In the genomic region with DNA sequence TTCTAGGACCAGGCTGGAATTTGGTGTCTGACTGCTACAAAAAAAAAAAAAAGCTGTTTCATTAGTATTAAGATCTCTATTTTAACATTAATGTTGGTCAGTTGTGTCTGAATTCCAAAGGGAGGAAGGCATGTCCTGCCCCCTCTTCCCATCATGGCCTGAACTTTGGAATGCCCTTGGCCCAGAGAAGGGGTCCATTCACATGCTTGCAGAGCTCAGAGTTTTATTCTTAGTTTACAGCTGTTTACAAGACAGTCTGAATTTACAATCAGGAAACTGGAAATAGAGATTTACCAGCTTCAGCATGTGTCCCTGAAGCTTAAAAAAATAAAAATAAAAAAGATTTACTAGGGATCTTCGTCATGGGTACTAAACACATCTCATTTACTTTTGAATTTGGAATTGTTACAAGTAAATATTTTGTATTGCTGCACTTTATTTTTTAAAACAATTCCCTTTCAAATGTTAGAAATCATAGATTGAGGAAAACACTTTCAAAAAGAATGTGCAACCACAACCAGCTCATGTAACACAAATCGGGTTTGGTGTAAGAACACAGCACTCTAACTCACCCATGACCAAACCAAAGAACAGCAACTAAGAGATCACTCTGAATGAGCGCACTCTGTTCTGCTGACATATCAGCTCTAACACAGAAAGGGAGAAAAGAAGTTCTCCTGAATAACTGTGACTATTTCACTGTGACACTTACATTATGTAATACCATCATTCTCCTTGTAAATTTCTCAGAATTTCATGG, we compare ENCODE assay signal across 1 cellular context.
A peak's percentile ranks its signal among the peaks of the same experiment; 100 is the strongest.
TF ChIP-seq lines count a peak whose summit lies in the region.

No MANE protein-coding gene starts in this region.

TF ChIP-seq in HepG2, 621 proteins besides CTCF, POLR2A, EP300 and RAD21 (continued from another document):
- TF ChIP-seq, protein P1, sequence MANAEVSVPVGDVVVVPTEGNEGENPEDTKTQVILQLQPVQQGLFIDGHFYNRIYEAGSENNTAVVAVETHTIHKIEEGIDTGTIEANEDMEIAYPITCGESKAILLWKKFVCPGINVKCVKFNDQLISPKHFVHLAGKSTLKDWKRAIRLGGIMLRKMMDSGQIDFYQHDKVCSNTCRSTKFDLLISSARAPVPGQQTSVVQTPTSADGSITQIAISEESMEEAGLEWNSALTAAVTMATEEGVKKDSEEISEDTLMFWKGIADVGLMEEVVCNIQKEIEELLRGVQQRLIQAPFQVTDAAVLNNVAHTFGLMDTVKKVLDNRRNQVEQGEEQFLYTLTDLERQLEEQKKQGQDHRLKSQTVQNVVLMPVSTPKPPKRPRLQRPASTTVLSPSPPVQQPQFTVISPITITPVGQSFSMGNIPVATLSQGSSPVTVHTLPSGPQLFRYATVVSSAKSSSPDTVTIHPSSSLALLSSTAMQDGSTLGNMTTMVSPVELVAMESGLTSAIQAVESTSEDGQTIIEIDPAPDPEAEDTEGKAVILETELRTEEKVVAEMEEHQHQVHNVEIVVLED (CRISPR knock-in tag; IDR thresholded peaks at IDR 0.05; ENCODE audit: borderline replicate concordance), result no peak
- TF ChIP-seq RFXANK (CRISPR knock-in tag; IDR thresholded peaks at IDR 0.05) (no peak), GATAD2A (CRISPR knock-in tag; IDR thresholded peaks at IDR 0.05) (peak; percentile 50; the same call in 1 of the 2 replicates), ZNF747 (CRISPR knock-in tag; IDR thresholded peaks at IDR 0.05; ENCODE audit: borderline replicate concordance) (no peak), PAX8 (CRISPR knock-in tag; IDR thresholded peaks at IDR 0.05; ENCODE audit: borderline replicate concordance) (no peak), CBX2 (IDR thresholded peaks at IDR 0.05; ENCODE audit: low read depth, low read length) (no peak), CBX2 (CRISPR knock-in tag; IDR thresholded peaks at IDR 0.05; ENCODE audit: low read depth) (no peak), NR2F6 (IDR thresholded peaks at IDR 0.05) (no peak), NR2F6 (CRISPR knock-in tag; IDR thresholded peaks at IDR 0.05) (0 out of 2 replicates have a peak, but pooled peaks have one; percentile 14), ZNF577 (CRISPR knock-in tag; IDR thresholded peaks at IDR 0.05; ENCODE audit: borderline replicate concordance, low read depth) (no peak), HOXD1 (CRISPR knock-in tag; IDR thresholded peaks at IDR 0.05) (no peak), IKZF4 (CRISPR knock-in tag; IDR thresholded peaks at IDR 0.05; ENCODE audit: borderline replicate concordance, low read depth, not compliant biosample characterization) (no peak), ZFAT (CRISPR knock-in tag; conservative IDR thresholded peaks at IDR 0.05) (no peak), TBX3 (IDR thresholded peaks at IDR 0.05; ENCODE audit: borderline replicate concordance) (no peak), BCL6 (CRISPR knock-in tag; IDR thresholded peaks at IDR 0.05) (0 out of 2 replicates have a peak, but pooled peaks have one; percentile 8), SSRP1 (CRISPR knock-in tag; IDR thresholded peaks at IDR 0.05) (no peak), KAT7 (CRISPR knock-in tag; IDR thresholded peaks at IDR 0.05; ENCODE audit: borderline replicate concordance) (no peak), NKX3-1 (CRISPR knock-in tag; IDR thresholded peaks at IDR 0.05) (no peak), NCOA5 (CRISPR knock-in tag; IDR thresholded peaks at IDR 0.05) (no peak), FOXO1 (CRISPR knock-in tag; IDR thresholded peaks at IDR 0.05) (peak; percentile 17; the same call in 1 of the 2 replicates), ZNF230 (CRISPR knock-in tag; IDR thresholded peaks at IDR 0.05) (no peak), NCOA2 (CRISPR knock-in tag; IDR thresholded peaks at IDR 0.05) (0 out of 2 replicates have a peak, but pooled peaks have one; percentile 14), PCBP2 (optimal IDR thresholded peaks at IDR 0.05; ENCODE audit: low read depth, low read length, poor library complexity, severe bottlenecking) (no peak), ZNF850 (CRISPR knock-in tag; conservative IDR thresholded peaks at IDR 0.05) (no peak), ZNF644 (CRISPR knock-in tag; IDR thresholded peaks at IDR 0.05; ENCODE audit: low read depth) (peak; percentile 59; the same call in 1 of the 2 replicates), RARA (CRISPR knock-in tag; IDR thresholded peaks at IDR 0.05) (0 out of 2 replicates have a peak, but pooled peaks have one; percentile 32)
- TF ChIP-seq, protein P2, sequence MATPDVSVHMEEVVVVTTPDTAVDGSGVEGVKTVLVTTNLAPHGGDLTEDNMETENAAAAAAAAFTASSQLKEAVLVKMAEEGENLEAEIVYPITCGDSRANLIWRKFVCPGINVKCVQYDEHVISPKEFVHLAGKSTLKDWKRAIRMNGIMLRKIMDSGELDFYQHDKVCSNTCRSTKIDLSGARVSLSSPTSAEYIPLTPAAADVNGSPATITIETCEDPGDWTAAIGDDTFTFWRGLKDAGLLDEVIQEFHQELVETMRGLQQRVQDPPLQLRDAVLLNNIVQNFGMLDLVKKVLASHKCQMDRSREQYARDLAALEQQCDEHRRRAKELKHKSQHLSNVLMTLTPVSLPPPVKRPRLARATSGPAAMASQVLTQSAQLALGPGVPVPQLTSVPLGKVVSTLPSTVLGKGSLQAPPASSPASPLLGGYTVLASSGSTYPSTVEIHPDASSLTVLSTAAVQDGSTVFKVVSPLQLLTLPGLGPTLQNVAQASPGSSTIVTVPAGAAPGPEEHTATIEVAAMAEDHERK (CRISPR knock-in tag; IDR thresholded peaks at IDR 0.05; ENCODE audit: low read depth), result no peak
- TF ChIP-seq, protein P3, sequence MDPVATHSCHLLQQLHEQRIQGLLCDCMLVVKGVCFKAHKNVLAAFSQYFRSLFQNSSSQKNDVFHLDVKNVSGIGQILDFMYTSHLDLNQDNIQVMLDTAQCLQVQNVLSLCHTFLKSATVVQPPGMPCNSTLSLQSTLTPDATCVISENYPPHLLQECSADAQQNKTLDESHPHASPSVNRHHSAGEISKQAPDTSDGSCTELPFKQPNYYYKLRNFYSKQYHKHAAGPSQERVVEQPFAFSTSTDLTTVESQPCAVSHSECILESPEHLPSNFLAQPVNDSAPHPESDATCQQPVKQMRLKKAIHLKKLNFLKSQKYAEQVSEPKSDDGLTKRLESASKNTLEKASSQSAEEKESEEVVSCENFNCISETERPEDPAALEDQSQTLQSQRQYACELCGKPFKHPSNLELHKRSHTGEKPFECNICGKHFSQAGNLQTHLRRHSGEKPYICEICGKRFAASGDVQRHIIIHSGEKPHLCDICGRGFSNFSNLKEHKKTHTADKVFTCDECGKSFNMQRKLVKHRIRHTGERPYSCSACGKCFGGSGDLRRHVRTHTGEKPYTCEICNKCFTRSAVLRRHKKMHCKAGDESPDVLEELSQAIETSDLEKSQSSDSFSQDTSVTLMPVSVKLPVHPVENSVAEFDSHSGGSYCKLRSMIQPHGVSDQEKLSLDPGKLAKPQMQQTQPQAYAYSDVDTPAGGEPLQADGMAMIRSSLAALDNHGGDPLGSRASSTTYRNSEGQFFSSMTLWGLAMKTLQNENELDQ (CRISPR knock-in tag; IDR thresholded peaks at IDR 0.05; ENCODE audit: borderline replicate concordance), result no peak
- TF ChIP-seq, protein P4, sequence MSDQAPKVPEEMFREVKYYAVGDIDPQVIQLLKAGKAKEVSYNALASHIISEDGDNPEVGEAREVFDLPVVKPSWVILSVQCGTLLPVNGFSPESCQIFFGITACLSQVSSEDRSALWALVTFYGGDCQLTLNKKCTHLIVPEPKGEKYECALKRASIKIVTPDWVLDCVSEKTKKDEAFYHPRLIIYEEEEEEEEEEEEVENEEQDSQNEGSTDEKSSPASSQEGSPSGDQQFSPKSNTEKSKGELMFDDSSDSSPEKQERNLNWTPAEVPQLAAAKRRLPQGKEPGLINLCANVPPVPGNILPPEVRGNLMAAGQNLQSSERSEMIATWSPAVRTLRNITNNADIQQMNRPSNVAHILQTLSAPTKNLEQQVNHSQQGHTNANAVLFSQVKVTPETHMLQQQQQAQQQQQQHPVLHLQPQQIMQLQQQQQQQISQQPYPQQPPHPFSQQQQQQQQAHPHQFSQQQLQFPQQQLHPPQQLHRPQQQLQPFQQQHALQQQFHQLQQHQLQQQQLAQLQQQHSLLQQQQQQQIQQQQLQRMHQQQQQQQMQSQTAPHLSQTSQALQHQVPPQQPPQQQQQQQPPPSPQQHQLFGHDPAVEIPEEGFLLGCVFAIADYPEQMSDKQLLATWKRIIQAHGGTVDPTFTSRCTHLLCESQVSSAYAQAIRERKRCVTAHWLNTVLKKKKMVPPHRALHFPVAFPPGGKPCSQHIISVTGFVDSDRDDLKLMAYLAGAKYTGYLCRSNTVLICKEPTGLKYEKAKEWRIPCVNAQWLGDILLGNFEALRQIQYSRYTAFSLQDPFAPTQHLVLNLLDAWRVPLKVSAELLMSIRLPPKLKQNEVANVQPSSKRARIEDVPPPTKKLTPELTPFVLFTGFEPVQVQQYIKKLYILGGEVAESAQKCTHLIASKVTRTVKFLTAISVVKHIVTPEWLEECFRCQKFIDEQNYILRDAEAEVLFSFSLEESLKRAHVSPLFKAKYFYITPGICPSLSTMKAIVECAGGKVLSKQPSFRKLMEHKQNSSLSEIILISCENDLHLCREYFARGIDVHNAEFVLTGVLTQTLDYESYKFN (CRISPR knock-in tag; conservative IDR thresholded peaks at IDR 0.05), result peak; percentile 83
- TF ChIP-seq, protein P5, sequence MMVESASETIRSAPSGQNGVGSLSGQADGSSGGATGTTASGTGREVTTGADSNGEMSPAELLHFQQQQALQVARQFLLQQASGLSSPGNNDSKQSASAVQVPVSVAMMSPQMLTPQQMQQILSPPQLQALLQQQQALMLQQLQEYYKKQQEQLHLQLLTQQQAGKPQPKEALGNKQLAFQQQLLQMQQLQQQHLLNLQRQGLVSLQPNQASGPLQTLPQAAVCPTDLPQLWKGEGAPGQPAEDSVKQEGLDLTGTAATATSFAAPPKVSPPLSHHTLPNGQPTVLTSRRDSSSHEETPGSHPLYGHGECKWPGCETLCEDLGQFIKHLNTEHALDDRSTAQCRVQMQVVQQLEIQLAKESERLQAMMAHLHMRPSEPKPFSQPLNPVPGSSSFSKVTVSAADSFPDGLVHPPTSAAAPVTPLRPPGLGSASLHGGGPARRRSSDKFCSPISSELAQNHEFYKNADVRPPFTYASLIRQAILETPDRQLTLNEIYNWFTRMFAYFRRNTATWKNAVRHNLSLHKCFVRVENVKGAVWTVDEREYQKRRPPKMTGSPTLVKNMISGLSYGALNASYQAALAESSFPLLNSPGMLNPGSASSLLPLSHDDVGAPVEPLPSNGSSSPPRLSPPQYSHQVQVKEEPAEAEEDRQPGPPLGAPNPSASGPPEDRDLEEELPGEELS (CRISPR knock-in tag; IDR thresholded peaks at IDR 0.05), result peak; percentile 47; the same call in 1 of the 2 replicates
- TF ChIP-seq, protein P6, sequence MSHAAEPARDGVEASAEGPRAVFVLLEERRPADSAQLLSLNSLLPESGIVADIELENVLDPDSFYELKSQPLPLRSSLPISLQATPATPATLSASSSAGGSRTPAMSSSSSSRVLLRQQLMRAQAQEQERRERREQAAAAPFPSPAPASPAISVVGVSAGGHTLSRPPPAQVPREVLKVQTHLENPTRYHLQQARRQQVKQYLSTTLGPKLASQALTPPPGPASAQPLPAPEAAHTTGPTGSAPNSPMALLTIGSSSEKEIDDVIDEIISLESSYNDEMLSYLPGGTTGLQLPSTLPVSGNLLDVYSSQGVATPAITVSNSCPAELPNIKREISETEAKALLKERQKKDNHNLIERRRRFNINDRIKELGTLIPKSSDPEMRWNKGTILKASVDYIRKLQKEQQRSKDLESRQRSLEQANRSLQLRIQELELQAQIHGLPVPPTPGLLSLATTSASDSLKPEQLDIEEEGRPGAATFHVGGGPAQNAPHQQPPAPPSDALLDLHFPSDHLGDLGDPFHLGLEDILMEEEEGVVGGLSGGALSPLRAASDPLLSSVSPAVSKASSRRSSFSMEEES (CRISPR knock-in tag; IDR thresholded peaks at IDR 0.05), result 0 out of 2 replicates have a peak, but pooled peaks have one; percentile 22
- TF ChIP-seq, protein P7, sequence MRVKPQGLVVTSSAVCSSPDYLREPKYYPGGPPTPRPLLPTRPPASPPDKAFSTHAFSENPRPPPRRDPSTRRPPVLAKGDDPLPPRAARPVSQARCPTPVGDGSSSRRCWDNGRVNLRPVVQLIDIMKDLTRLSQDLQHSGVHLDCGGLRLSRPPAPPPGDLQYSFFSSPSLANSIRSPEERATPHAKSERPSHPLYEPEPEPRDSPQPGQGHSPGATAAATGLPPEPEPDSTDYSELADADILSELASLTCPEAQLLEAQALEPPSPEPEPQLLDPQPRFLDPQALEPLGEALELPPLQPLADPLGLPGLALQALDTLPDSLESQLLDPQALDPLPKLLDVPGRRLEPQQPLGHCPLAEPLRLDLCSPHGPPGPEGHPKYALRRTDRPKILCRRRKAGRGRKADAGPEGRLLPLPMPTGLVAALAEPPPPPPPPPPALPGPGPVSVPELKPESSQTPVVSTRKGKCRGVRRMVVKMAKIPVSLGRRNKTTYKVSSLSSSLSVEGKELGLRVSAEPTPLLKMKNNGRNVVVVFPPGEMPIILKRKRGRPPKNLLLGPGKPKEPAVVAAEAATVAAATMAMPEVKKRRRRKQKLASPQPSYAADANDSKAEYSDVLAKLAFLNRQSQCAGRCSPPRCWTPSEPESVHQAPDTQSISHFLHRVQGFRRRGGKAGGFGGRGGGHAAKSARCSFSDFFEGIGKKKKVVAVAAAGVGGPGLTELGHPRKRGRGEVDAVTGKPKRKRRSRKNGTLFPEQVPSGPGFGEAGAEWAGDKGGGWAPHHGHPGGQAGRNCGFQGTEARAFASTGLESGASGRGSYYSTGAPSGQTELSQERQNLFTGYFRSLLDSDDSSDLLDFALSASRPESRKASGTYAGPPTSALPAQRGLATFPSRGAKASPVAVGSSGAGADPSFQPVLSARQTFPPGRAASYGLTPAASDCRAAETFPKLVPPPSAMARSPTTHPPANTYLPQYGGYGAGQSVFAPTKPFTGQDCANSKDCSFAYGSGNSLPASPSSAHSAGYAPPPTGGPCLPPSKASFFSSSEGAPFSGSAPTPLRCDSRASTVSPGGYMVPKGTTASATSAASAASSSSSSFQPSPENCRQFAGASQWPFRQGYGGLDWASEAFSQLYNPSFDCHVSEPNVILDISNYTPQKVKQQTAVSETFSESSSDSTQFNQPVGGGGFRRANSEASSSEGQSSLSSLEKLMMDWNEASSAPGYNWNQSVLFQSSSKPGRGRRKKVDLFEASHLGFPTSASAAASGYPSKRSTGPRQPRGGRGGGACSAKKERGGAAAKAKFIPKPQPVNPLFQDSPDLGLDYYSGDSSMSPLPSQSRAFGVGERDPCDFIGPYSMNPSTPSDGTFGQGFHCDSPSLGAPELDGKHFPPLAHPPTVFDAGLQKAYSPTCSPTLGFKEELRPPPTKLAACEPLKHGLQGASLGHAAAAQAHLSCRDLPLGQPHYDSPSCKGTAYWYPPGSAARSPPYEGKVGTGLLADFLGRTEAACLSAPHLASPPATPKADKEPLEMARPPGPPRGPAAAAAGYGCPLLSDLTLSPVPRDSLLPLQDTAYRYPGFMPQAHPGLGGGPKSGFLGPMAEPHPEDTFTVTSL (CRISPR knock-in tag; IDR thresholded peaks at IDR 0.05; ENCODE audit: borderline replicate concordance), result peak; percentile 44; the same call in 1 of the 2 replicates
- TF ChIP-seq, protein P8, sequence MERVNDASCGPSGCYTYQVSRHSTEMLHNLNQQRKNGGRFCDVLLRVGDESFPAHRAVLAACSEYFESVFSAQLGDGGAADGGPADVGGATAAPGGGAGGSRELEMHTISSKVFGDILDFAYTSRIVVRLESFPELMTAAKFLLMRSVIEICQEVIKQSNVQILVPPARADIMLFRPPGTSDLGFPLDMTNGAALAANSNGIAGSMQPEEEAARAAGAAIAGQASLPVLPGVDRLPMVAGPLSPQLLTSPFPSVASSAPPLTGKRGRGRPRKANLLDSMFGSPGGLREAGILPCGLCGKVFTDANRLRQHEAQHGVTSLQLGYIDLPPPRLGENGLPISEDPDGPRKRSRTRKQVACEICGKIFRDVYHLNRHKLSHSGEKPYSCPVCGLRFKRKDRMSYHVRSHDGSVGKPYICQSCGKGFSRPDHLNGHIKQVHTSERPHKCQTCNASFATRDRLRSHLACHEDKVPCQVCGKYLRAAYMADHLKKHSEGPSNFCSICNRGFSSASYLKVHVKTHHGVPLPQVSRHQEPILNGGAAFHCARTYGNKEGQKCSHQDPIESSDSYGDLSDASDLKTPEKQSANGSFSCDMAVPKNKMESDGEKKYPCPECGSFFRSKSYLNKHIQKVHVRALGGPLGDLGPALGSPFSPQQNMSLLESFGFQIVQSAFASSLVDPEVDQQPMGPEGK (CRISPR knock-in tag; IDR thresholded peaks at IDR 0.05), result peak; percentile 72
